In the genomic region with DNA sequence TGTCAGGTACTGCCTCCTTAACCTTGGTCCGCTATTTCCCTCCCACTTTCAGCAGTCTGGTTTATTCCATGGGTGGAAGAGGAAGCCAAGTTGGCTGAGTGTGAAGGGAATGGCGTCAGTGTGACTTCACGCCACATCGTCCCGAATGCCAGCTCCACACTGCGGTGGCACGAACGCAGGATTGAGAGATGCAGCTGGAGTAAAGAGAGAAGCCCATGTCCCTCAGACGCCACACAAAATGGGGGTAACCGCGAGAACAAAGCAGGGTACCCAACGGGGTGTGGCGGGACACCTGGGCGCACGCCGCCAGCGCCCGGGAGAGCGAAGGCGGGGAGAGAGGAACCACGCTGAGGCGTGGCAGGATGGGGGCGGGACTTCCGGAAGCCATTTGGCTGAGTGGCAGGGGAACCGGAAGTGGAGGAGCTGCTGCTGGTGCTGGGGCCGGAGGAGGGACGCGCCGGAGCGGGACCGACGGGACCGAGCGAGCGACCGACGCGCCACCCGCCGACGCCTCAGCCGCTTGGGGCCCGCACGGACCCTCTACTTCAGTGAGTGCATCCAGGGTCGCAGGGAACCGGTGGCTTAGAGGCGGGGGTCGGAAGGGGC, we compare ENCODE assay signal across 8 cellular contexts. TPM values are rescaled to one million over a fixed set of nuclear protein-coding genes. Genes with fewer than 3 reads are reported as not detected.
DNase-seq lines count a peak whose midpoint lies in the region; ATAC-seq and TF ChIP-seq lines count a peak whose summit lies in the region.

Gene PAFAH1B2, plus strand, starts transcription at position 417 of the 606 bp plus-strand sequence. CDS start 8,161 bp downstream, outside the sequence.

- H3K27me3 ChIP-seq in BJ (ENCODE audit: control insufficient read depth, insufficient read depth, low read length), result no peaks in the 10 kb centered on the region
- H3K27me3 ChIP-seq in kidney epithelial cell (ENCODE audit: control insufficient read depth, insufficient read depth, low read length), result no peaks in the 10 kb centered on the region

- H3K4me1 Mint-ChIP-seq in activated CD4-positive, alpha-beta T cell treated with anti-CD3 and anti-CD28 coated beads for 36 hours, result peaks cover 42% of the 10 kb centered on the region
- H3K4me1 Mint-ChIP-seq in chondrocyte (ENCODE audit: low read depth), result peaks cover 40% of the 10 kb centered on the region

- peaks cover 31% of the 10 kb centered on the region for H3K36me3 Mint-ChIP-seq in activated CD4-positive, alpha-beta T cell treated with anti-CD3 and anti-CD28 coated beads for 36 hours (ENCODE audit: low read depth)
- peaks cover 5% of the 10 kb centered on the region for H3K36me3 Mint-ChIP-seq in chondrocyte (ENCODE audit: low read depth)

- CTCF ChIA-PET in BJ (lab: Yijun Ruan, JAX), result interaction anchor here (0.6 to 2.1 kb wide), 13 partner anchors 11 to 491 kb away, joined by 3 to 6 read pairs (median 3); partner anchors contain the start of genes APOA5, PCSK7 and RNF214
- CTCF ChIA-PET in activated CD4-positive, alpha-beta T cell treated with anti-CD3 and anti-CD28 coated beads for 36 hours (lab: Charles Lee), result interaction anchor here (0.7 to 4.0 kb wide), 9 partner anchors 18 to 412 kb away, joined by 3 to 35 read pairs (median 5); partner anchors contain the start of genes APOA5 and SIDT2

- no peak for TF ChIP-seq CTCF in BJ (IDR thresholded peaks at IDR 0.05; ENCODE audit: insufficient read depth, low read depth, low read length)
- TF ChIP-seq CTCF in chondrocyte (IDR thresholded peaks at IDR 0.05), result no peak
- TF ChIP-seq CTCF in kidney epithelial cell (IDR thresholded peaks at IDR 0.05; ENCODE audit: insufficient read depth, low read length, poor library complexity, severe bottlenecking), result no peak

- peaks cover 2% of the 10 kb centered on the region; the same call in 1 of the 2 replicates for H3K36me3 ChIP-seq in BJ (ENCODE audit: control insufficient read depth, insufficient read depth, low read length)
- no peaks in the 10 kb centered on the region for H3K36me3 ChIP-seq in kidney epithelial cell (ENCODE audit: control insufficient read depth, insufficient read depth, low read length)

- POLR2A ChIA-PET in BJ (lab: Charles Lee), result interaction anchor here (0.5 to 0.7 kb wide), 2 partner anchors 29 to 34 kb away, joined by 3 to 9 read pairs; partner anchors contain the start of gene SIDT2
- POLR2A ChIA-PET in activated CD4-positive, alpha-beta T cell treated with anti-CD3 and anti-CD28 coated beads for 36 hours (lab: Charles Lee), result interaction anchor here (1.3 to 1.6 kb wide), 4 partner anchors 28 to 290 kb away, joined by 4 to 5 read pairs (median 4); partner anchors contain the start of gene PCSK7

- no peaks in the 10 kb centered on the region for H3K9me3 Mint-ChIP-seq in activated CD4-positive, alpha-beta T cell treated with anti-CD3 and anti-CD28 coated beads for 36 hours (ENCODE audit: low read depth)
- no peaks in the 10 kb centered on the region for H3K9me3 Mint-ChIP-seq in chondrocyte (ENCODE audit: low read depth)

- peak within 1 kb of the TSS; percentile 94 for H3K27ac Mint-ChIP-seq in activated CD4-positive, alpha-beta T cell treated with anti-CD3 and anti-CD28 coated beads for 36 hours
- peak within 1 kb of the TSS; percentile 99 for H3K27ac Mint-ChIP-seq in chondrocyte (ENCODE audit: unreplicated experiment)

- intact Hi-C loops in activated CD4-positive, alpha-beta T cell treated with anti-CD3 and anti-CD28 coated beads for 36 hours (cut with DNase I, micrococcal nuclease), result loop anchor here (1.0 to 5.0 kb wide), 8 partner anchors 34 to 372 kb away; partner anchors contain the start of genes PCSK7 (in 2 of the 2), RNF214 (in 2 of the 2), SIDT2 (in 2 of the 2) and BUD13 (in 1 of the 2)

- peak; percentile 95 for ATAC-seq in HG03457 (IDR thresholded peaks at IDR 0.05; ENCODE audit: unreplicated experiment)
- peak; percentile 93 for ATAC-seq in activated CD4-positive, alpha-beta T cell treated with anti-CD3 and anti-CD28 coated beads for 36 hours

- peak within 1 kb of the TSS; percentile 99 for H3K4me3 Mint-ChIP-seq in activated CD4-positive, alpha-beta T cell treated with anti-CD3 and anti-CD28 coated beads for 36 hours
- peak within 1 kb of the TSS; percentile 97 for H3K4me3 Mint-ChIP-seq in chondrocyte (ENCODE audit: unreplicated experiment)

- H3K4me3 ChIP-seq in BJ (ENCODE audit: low read depth, low read length) (peak within 1 kb of the TSS; percentile 60), kidney epithelial cell (ENCODE audit: low read depth, low read length) (peak within 1 kb of the TSS; percentile 87)

- DNase-seq in BJ (ENCODE audit: low read depth), result peak; percentile 45
- peak; percentile 98 for DNase-seq in GM19240 (ENCODE audit: insufficient read length, low spot score)
- DNase-seq in NCI-H524 (lab: John Stamatoyannopoulos, UW), result peak; percentile 79 to 92
- DNase-seq in activated CD4-positive, alpha-beta T cell treated with anti-CD3 and anti-CD28 coated beads for 36 hours, result peak; percentile 98
- DNase-seq in chondrocyte (ENCODE audit: low spot score), result peak; percentile 96
- DNase-seq in kidney epithelial cell (ENCODE audit: low read depth), result peak; percentile 63
- peak; percentile 98 for DNase-seq in stimulated activated CD4-positive, alpha-beta T cell treated with anti-CD3 and anti-CD28 coated beads, Interleukin-15, amount 100 ng/mL, for 24 hours

- H3K27me3 Mint-ChIP-seq in activated CD4-positive, alpha-beta T cell treated with anti-CD3 and anti-CD28 coated beads for 36 hours, result peaks cover 3% of the 10 kb centered on the region
- H3K27me3 Mint-ChIP-seq in chondrocyte (ENCODE audit: low read depth), result no peaks in the 10 kb centered on the region

RNA-seq across cellular contexts. Expression of gene PAFAH1B2, which starts in this region (rescaled TPM):
- 51.2 and 52.8 TPM in 2 replicates for polyA plus RNA-seq in BJ (2011; rRNA removed)
- polyA minus RNA-seq in BJ (2011; rRNA and poly(A)+ RNA removed), result 113 and 154 TPM in 2 replicates
- total RNA-seq in activated CD4-positive, alpha-beta T cell treated with anti-CD3 and anti-CD28 coated beads for 36 hours, result 10 to 100 TPM; 44.8 to 57.5 TPM
- 85.4 to 98.0 TPM (median 90.5 TPM) in 3 replicates for total RNA-seq in chondrocyte
- 104 and 116 TPM in 2 replicates for total RNA-seq in kidney epithelial cell

Comparison
In these comparisons a context has a peak if more than half of its experiments do, and no peak if none do; other contexts are left out.
1. Peak in every context shown above with its lines: DNase-seq, ATAC-seq and H3K4me3 ChIP-seq.
2. DNase-seq: peak in every context shown above with its lines; median percentile 98 in GM19240; 98 in activated CD4-positive, alpha-beta T cell treated with anti-CD3 and anti-CD28 coated beads for 36 hours; 98 in stimulated activated CD4-positive, alpha-beta T cell treated with anti-CD3 and anti-CD28 coated beads, Interleukin-15, amount 100 ng/mL, for 24 hours; 96 in chondrocyte; 86 in NCI-H524; 63 in kidney epithelial cell; 45 in BJ.